ENCODE assay signal across 8 cellular contexts in genomic region chr20:49713779-49714712, GRCh38. TPM values are rescaled to one million over a fixed set of nuclear protein-coding genes. Genes with fewer than 3 reads are reported as not detected.
DNase-seq lines count a peak whose midpoint lies in the region; ATAC-seq, FAIRE-seq and TF ChIP-seq lines count a peak whose summit lies in the region.

Gene B4GALT5 (minus strand): TSS chr20:49713878. CDS start chr20:49713690, 188 bp downstream.

- DNase-seq in D721Med (ENCODE audit: insufficient read length, low spot score) = peak; percentile 38
- peak; percentile 73 for DNase-seq in Jurkat, Clone E6-1 (ENCODE audit: low read depth, low spot score)
- DNase-seq in RWPE2 (ENCODE audit: low spot score) = peak; percentile 96
- peak; percentile 88 for DNase-seq in activated effector memory CD4-positive, alpha-beta T cell treated with anti-CD3 and anti-CD28 coated beads, Interleukin-2, amount 50 U/mL, for 16 hours
- peak; percentile 75 for DNase-seq in fibroblast of the aortic adventitia (ENCODE audit: low read depth)
- DNase-seq in natural killer cell = peak; percentile 76
- peak; percentile 72 to 73 for DNase-seq in stimulated activated naive CD8-positive, alpha-beta T cell treated with anti-CD3 and anti-CD28 coated beads, Interleukin-15, amount 100 ng/mL, for 72 hours

- no peaks in the 10 kb centered on the region for H3K27me3 Mint-ChIP-seq in natural killer cell (ENCODE audit: low read depth in 2 of 2)
- H3K27me3 Mint-ChIP-seq in stimulated activated naive CD8-positive, alpha-beta T cell treated with anti-CD3 and anti-CD28 coated beads, Interleukin-15, amount 100 ng/mL, for 72 hours = no peaks in the 10 kb centered on the region

- H3K9me3 Mint-ChIP-seq in natural killer cell = no peaks in the 10 kb centered on the region
- no peaks in the 10 kb centered on the region for H3K9me3 Mint-ChIP-seq in stimulated activated naive CD8-positive, alpha-beta T cell treated with anti-CD3 and anti-CD28 coated beads, Interleukin-15, amount 100 ng/mL, for 72 hours

- no peak for FAIRE-seq in D721Med (lab: Jason Lieb, UNC)

- peak within 1 kb of the TSS; percentile 86 to 93 for H3K27ac Mint-ChIP-seq in natural killer cell
- H3K27ac Mint-ChIP-seq in stimulated activated naive CD8-positive, alpha-beta T cell treated with anti-CD3 and anti-CD28 coated beads, Interleukin-15, amount 100 ng/mL, for 72 hours = peak within 1 kb of the TSS; percentile 95

- TF ChIP-seq CTCF in D721Med (IDR thresholded peaks at IDR 0.05; ENCODE audit: insufficient read depth, missing control alignments) (no peak), RWPE2 (IDR thresholded peaks at IDR 0.05; ENCODE audit: poor library complexity, severe bottlenecking) (no peak), fibroblast of the aortic adventitia (IDR thresholded peaks at IDR 0.05; ENCODE audit: insufficient read depth, low read length) (no peak), natural killer cell (IDR thresholded peaks at IDR 0.05) (no peak)

- H3K27me3 ChIP-seq in RWPE2 (ENCODE audit: insufficient read depth, poor library complexity, severe bottlenecking) = no peaks in the 10 kb centered on the region

- intact Hi-C loops in natural killer cell (cut with micrococcal nuclease) = loop anchor here (2.0 to 5.0 kb wide), 3 partner anchors 45 to 102 kb away; partner anchors contain the start of gene SLC9A8

- peak within 1 kb of the TSS; percentile 93 for H3K4me3 Mint-ChIP-seq in natural killer cell
- peak within 1 kb of the TSS; percentile 89 to 96 for H3K4me3 Mint-ChIP-seq in stimulated activated naive CD8-positive, alpha-beta T cell treated with anti-CD3 and anti-CD28 coated beads, Interleukin-15, amount 100 ng/mL, for 72 hours

- peak within 1 kb of the TSS; percentile 74 for H3K4me3 ChIP-seq in Jurkat, Clone E6-1 (ENCODE audit: low read length)
- H3K4me3 ChIP-seq in RWPE2 (ENCODE audit: severe bottlenecking) (peak within 1 kb of the TSS; percentile 99), fibroblast of the aortic adventitia (ENCODE audit: low read depth, low read length) (peak within 1 kb of the TSS; percentile 84)

- H3K4me1 ChIP-seq in RWPE2 (ENCODE audit: insufficient read depth, poor library complexity, severe bottlenecking) = peaks cover 20% of the 10 kb centered on the region

- ATAC-seq in GM21423 (IDR thresholded peaks at IDR 0.05; ENCODE audit: unreplicated experiment) (peak; percentile 71), RWPE2 (ENCODE audit: low read depth) (peak; percentile 68), natural killer cell (peak; percentile 86 to 93 (median 90))
- ATAC-seq in stimulated activated naive CD8-positive, alpha-beta T cell treated with anti-CD3 and anti-CD28 coated beads, Interleukin-15, amount 100 ng/mL, for 72 hours = peak; percentile 90

- H3K27ac ChIP-seq in RWPE2 (ENCODE audit: poor library complexity, severe bottlenecking) = peak within 1 kb of the TSS; percentile 72

- peaks cover 13% of the 10 kb centered on the region for H3K36me3 ChIP-seq in RWPE2 (ENCODE audit: low read depth)

- H3K4me1 Mint-ChIP-seq in natural killer cell = peaks cover 42 to 45% of the 10 kb centered on the region in 2 donors
- peaks cover 46% of the 10 kb centered on the region for H3K4me1 Mint-ChIP-seq in stimulated activated naive CD8-positive, alpha-beta T cell treated with anti-CD3 and anti-CD28 coated beads, Interleukin-15, amount 100 ng/mL, for 72 hours

- no peaks in the 10 kb centered on the region for H3K36me3 Mint-ChIP-seq in natural killer cell

- no peaks in the 10 kb centered on the region for H3K9me3 ChIP-seq in RWPE2 (ENCODE audit: severe bottlenecking)

RNA-seq across cellular contexts. Expression of gene B4GALT5, which starts in this region (rescaled TPM):
- polyA plus RNA-seq in Jurkat, Clone E6-1 (2012; ENCODE audit: insufficient read depth, insufficient read length) = 10.1 TPM
- total RNA-seq in fibroblast of the aortic adventitia (ENCODE audit: low replicate concordance) (23.4 and 33.0 TPM in 2 replicates), natural killer cell (10 to 100 TPM; 15.5 to 29.1 (median 28.6) TPM)

Comparison
In these comparisons a context has a peak if more than half of its experiments do, and no peak if none do; other contexts are left out.
1. Peak in every context shown above with its lines: DNase-seq, ATAC-seq, H3K4me3 ChIP-seq and H3K27ac ChIP-seq.
2. DNase-seq: peak in every context shown above with its lines; median percentile 96 in RWPE2; 88 in activated effector memory CD4-positive, alpha-beta T cell treated with anti-CD3 and anti-CD28 coated beads, Interleukin-2, amount 50 U/mL, for 16 hours; 76 in natural killer cell; 75 in fibroblast of the aortic adventitia; 73 in Jurkat, Clone E6-1; 72 in stimulated activated naive CD8-positive, alpha-beta T cell treated with anti-CD3 and anti-CD28 coated beads, Interleukin-15, amount 100 ng/mL, for 72 hours; 38 in D721Med.